In genomic region chr9:124792257-124792975, GRCh38 we compare ENCODE assay signal across 1 cellular context.
TF ChIP-seq lines count a peak whose summit lies in the region.

No MANE protein-coding gene starts in this region.

TF ChIP-seq in K562, 482 proteins besides CTCF, POLR2A, EP300 and RAD21:
- TF ChIP-seq ZNF589 (CRISPR knock-in tag; IDR thresholded peaks at IDR 0.05; ENCODE audit: low read depth) (no peak), ZFP36 (IDR thresholded peaks at IDR 0.05; ENCODE audit: low read depth, low read length, partially characterized antibody) (peak; percentile 19), BDP1 (IDR thresholded peaks at IDR 0.05; ENCODE audit: insufficient read depth, insufficient read length) (no peak), ZNF140 (CRISPR knock-in tag; IDR thresholded peaks at IDR 0.05) (no peak)
